In genomic region chr1:180167721-180168467, GRCh38 we compare ENCODE assay signal across 11 cellular contexts. TPM values are rescaled to one million over a fixed set of nuclear protein-coding genes. Genes with fewer than 3 reads are reported as not detected.
A peak's percentile ranks its signal among the peaks of the same experiment; 100 is the strongest.
DNase-seq lines count a peak whose midpoint lies in the region; ATAC-seq and TF ChIP-seq lines count a peak whose summit lies in the region.
"Had no signal": no experiment of that assay in that cellular context is flagged by ENCODE, and none has a peak within 500 bp of the region (broad histone marks: within the 10 kb centered on the region; RNA-seq: fewer than 3 reads in every experiment).

No MANE protein-coding gene starts in this region.

- H3K27ac Mint-ChIP-seq in type B pancreatic cell = peak overlapping the region; percentile 94
- H3K27ac Mint-ChIP-seq: effector memory CD8-positive, alpha-beta T cell; natural killer cell treated with Interleukin-12 subunit alpha and Interleukin-12 subunit beta and Interleukin-15 and Interleukin-18, amount 100 ng/mL, for 72 hours had no signal

- H3K27me3 Mint-ChIP-seq in type B pancreatic cell = no peaks in the 10 kb centered on the region
- H3K27me3 Mint-ChIP-seq: effector memory CD8-positive, alpha-beta T cell; natural killer cell treated with Interleukin-12 subunit alpha and Interleukin-12 subunit beta and Interleukin-15 and Interleukin-18, amount 100 ng/mL, for 72 hours had no signal

- H3K36me3 Mint-ChIP-seq in type B pancreatic cell = peaks cover 19% of the 10 kb centered on the region
- H3K36me3 Mint-ChIP-seq: natural killer cell treated with Interleukin-12 subunit alpha and Interleukin-12 subunit beta and Interleukin-15 and Interleukin-18, amount 100 ng/mL, for 72 hours had no signal

- no peak overlapping the region for H3K4me3 ChIP-seq in WERI-Rb-1 (ENCODE audit: low read depth, low read length)

- peaks cover 6% of the 10 kb centered on the region for H3K36me3 ChIP-seq in WERI-Rb-1

- H3K4me3 Mint-ChIP-seq in type B pancreatic cell = no peak overlapping the region
- H3K4me3 Mint-ChIP-seq: effector memory CD8-positive, alpha-beta T cell; natural killer cell treated with Interleukin-12 subunit alpha and Interleukin-12 subunit beta and Interleukin-15 and Interleukin-18, amount 100 ng/mL, for 72 hours had no signal

- peak; percentile 56 for DNase-seq in SIG-M5 treated with dmso at 0.1 percent for 504 hours (lab: John Stamatoyannopoulos, UW; ENCODE audit: unreplicated experiment)
- DNase-seq in SIG-M5 (lab: John Stamatoyannopoulos, UW) = no peak
- DNase-seq in WERI-Rb-1 = no peak
- peak; percentile 16 for DNase-seq in iris pigment epithelial cell (ENCODE audit: low read depth)
- no peak for DNase-seq in type B pancreatic cell (ENCODE audit: extremely low spot score, unreplicated experiment)
- DNase-seq in OCI-M1 (lab: John Stamatoyannopoulos, UW) = no peak
- DNase-seq: effector memory CD8-positive, alpha-beta T cell; NCI-H524 treated with DMSO at 0.1 percent for 48 hours had no signal

- TF ChIP-seq CTCF in WERI-Rb-1 (IDR thresholded peaks at IDR 0.05; ENCODE audit: low read depth, low read length) (peak; percentile 24; the same call in 1 of the 2 replicates), type B pancreatic cell (conservative IDR thresholded peaks at IDR 0.05) (no peak)

- no peaks in the 10 kb centered on the region for H3K9me3 Mint-ChIP-seq in type B pancreatic cell
- H3K9me3 Mint-ChIP-seq: effector memory CD8-positive, alpha-beta T cell; natural killer cell treated with Interleukin-12 subunit alpha and Interleukin-12 subunit beta and Interleukin-15 and Interleukin-18, amount 100 ng/mL, for 72 hours had no signal

- ATAC-seq in HG03342 (IDR thresholded peaks at IDR 0.05; ENCODE audit: unreplicated experiment) (no peak), HG02588 (IDR thresholded peaks at IDR 0.05; ENCODE audit: unreplicated experiment) (no peak)

- H3K27me3 ChIP-seq in WERI-Rb-1 (ENCODE audit: insufficient read depth, low read depth, severe bottlenecking) = no peaks in the 10 kb centered on the region

- peaks cover 25% of the 10 kb centered on the region for H3K4me1 Mint-ChIP-seq in type B pancreatic cell (ENCODE audit: unreplicated experiment)

- no peak overlapping the region for H3K27ac ChIP-seq in WERI-Rb-1

- peaks cover 4% of the 10 kb centered on the region for H3K9me3 ChIP-seq in WERI-Rb-1 (ENCODE audit: severe bottlenecking)

RNA-seq across cellular contexts. Expression of gene QSOX1, which starts 13.2 kb away (rescaled TPM):
- total RNA-seq in type B pancreatic cell (ENCODE audit: low replicate concordance) = 94.0 and 96.0 TPM in 2 replicates

Comparison
In these comparisons a context has a peak if more than half of its experiments do, and no peak if none do; other contexts are left out.
1. DNase-seq: peak in SIG-M5 treated with dmso at 0.1 percent for 504 hours (single experiment) and iris pigment epithelial cell (single experiment); none in SIG-M5 (single experiment), WERI-Rb-1 (single experiment), type B pancreatic cell (single experiment) and OCI-M1 (single experiment).